Comparison of ENCODE assay signal across 25 cellular contexts in genomic region chr16:23020084-23020483, GRCh38.
DNase-seq lines count a peak whose midpoint lies in the region; ATAC-seq, FAIRE-seq and TF ChIP-seq lines count a peak whose summit lies in the region.
"Had no signal": no experiment of that assay in that cellular context is flagged by ENCODE, and none has a peak within 500 bp of the region (broad histone marks: within the 10 kb centered on the region; RNA-seq: fewer than 3 reads in every experiment).

No MANE protein-coding gene starts in this region.

- H3K79me2 ChIP-seq in K562 (ENCODE audit: control insufficient read depth, insufficient read depth, low read length): no peaks in the 10 kb centered on the region

- H3K4me2 ChIP-seq in K562 (ENCODE audit: insufficient read depth, low read length): peak overlapping the region; percentile 56
- H3K4me2 ChIP-seq: GM23338, PC-9 had no signal

- no peaks in the 10 kb centered on the region for H3K4me1 ChIP-seq in K562 (replicated peaks in 1 of 2; ENCODE audit: control insufficient read depth in 2 of 2, insufficient read depth in 2 of 2, low read length in 2 of 2)

- ATAC-seq in K562: peak; percentile 93
- no peak for ATAC-seq in HG03196 (IDR thresholded peaks at IDR 0.05; ENCODE audit: unreplicated experiment)
- no peak for ATAC-seq in GM21786 (IDR thresholded peaks at IDR 0.05; ENCODE audit: unreplicated experiment)
- no peak for ATAC-seq in CD4-positive, alpha-beta T cell (ENCODE audit: poor library complexity)
- ATAC-seq: GM23338, T-cell had no signal

- no peaks in the 10 kb centered on the region for H3K36me3 ChIP-seq in K562 (ENCODE audit: control insufficient read depth, insufficient read depth, low read length)

- H2AFZ ChIP-seq in K562 (ENCODE audit: low read depth, low read length): peak overlapping the region; percentile 64
- H2AFZ ChIP-seq: GM23338, PC-9 had no signal

- H4K20me1 ChIP-seq in K562 (replicated peaks; ENCODE audit: control insufficient read depth, insufficient read depth, low read length): no peaks in the 10 kb centered on the region

- H3K27ac ChIP-seq in K562 (ENCODE audit: extremely low read depth, low read depth, low read length): no peak overlapping the region
- no peak overlapping the region for H3K27ac ChIP-seq in CD4-positive, alpha-beta T cell (ENCODE audit: low read depth, low read length)
- H3K27ac ChIP-seq: 22Rv1, PC-9, RWPE1 had no signal

- H3K27me3 Mint-ChIP-seq in CD4-positive, alpha-beta T cell: peaks cover 28% of the 10 kb centered on the region

- H3K4me1 Mint-ChIP-seq in CD4-positive, alpha-beta T cell (ENCODE audit: low read depth): no peaks in the 10 kb centered on the region
- H3K4me1 Mint-ChIP-seq: CD8-positive, alpha-beta memory T cell; GM23338; T-cell had no signal

- no peaks in the 10 kb centered on the region for H3K9me1 ChIP-seq in K562 (ENCODE audit: control insufficient read depth, insufficient read depth, low read length)

- in situ Hi-C loops in K562 (cut with MboI): no loop called here

- POLR2A ChIA-PET in K562 (lab: Yijun Ruan, JAX): interaction anchor here (0.8 kb wide), 1 partner anchor 125 kb away, joined by 3 read pairs; no protein-coding TSS in a partner anchor
- POLR2A ChIA-PET in CD4-positive, alpha-beta T cell (lab: Charles Lee): no interaction called here

- TF ChIP-seq EP300 in K562 (IDR thresholded peaks at IDR 0.05; ENCODE audit: low read length): no peak

- no peaks in the 10 kb centered on the region for H3K36me3 Mint-ChIP-seq in CD4-positive, alpha-beta T cell (ENCODE audit: low read depth)
- H3K36me3 Mint-ChIP-seq: CD8-positive, alpha-beta memory T cell; T-cell had no signal

- CTCF ChIA-PET in K562 (lab: Yijun Ruan, JAX; ENCODE audit: low intra/inter-chr PET ratio): no interaction called here
- CTCF ChIA-PET in CD4-positive, alpha-beta T cell (lab: Charles Lee): no interaction called here

- H3K27ac Mint-ChIP-seq in CD4-positive, alpha-beta T cell: no peak overlapping the region
- H3K27ac Mint-ChIP-seq: CD8-positive, alpha-beta memory T cell; GM23338; T-helper 2 cell treated with Interferon-gamma antibody and Interleukin-4, amounts not matched to agents 5 μg/mL and 100 μg/mL, for 36 hours had no signal

- H3K9ac ChIP-seq in K562 (ENCODE audit: insufficient read depth in 1 of 2, low read depth in 2 of 2, low read length in 2 of 2): no peak overlapping the region

- TF ChIP-seq RAD21 in K562 (CRISPR knock-in tag; conservative IDR thresholded peaks at IDR 0.05 in 1 of 2, IDR thresholded peaks at IDR 0.05 in 1 of 2): no peak

- DNase-seq in NCI-H1694 (lab: John Stamatoyannopoulos, UW) (peak; percentile 2), NCI-H1694 treated with DMSO at 0.1 percent for 48 hours (lab: John Stamatoyannopoulos, UW) (no peak), Daoy (ENCODE audit: low read depth) (peak; percentile 6), M059J (ENCODE audit: low read depth) (peak; percentile 3), K562 (ENCODE audit: extremely low read depth in 1 of 4, low spot score in 3 of 4) (peak; percentile 26 to 64 (median 44))
- no peak for DNase-seq in CD4-positive, alpha-beta T cell
- DNase-seq: AML-193; C1 segment of cervical spinal cord; Calu3; CD8-positive, alpha-beta memory T cell; DMS79; HCEC 1CT; NCI-H1048; NCI-H1417 treated with DMSO at 0.1 percent for 48 hours; NCI-H2029 treated with DMSO at 0.1 percent for 48 hours; NCI-H69; PC-9; SIG-M5; T-cell had no signal

- WGBS in K562 (ENCODE audit: insufficient coverage, low coverage, missing lambda C conversion rate): 0% methylated on average over 3 of the region's 3 CpGs

- H3K4me3 Mint-ChIP-seq in CD4-positive, alpha-beta T cell: no peak overlapping the region
- H3K4me3 Mint-ChIP-seq: CD8-positive, alpha-beta memory T cell; GM23338; T-cell; T-helper 2 cell treated with Interferon-gamma antibody and Interleukin-4, amounts not matched to agents 5 μg/mL and 100 μg/mL, for 36 hours had no signal

- H3K9me3 Mint-ChIP-seq in CD4-positive, alpha-beta T cell: no peaks in the 10 kb centered on the region
- H3K9me3 Mint-ChIP-seq: CD8-positive, alpha-beta memory T cell; GM23338; T-helper 2 cell treated with Interferon-gamma antibody and Interleukin-4, amounts not matched to agents 5 μg/mL and 100 μg/mL, for 36 hours had no signal

- intact Hi-C loops in K562 (cut with micrococcal nuclease): no loop called here
- intact Hi-C loops in CD4-positive, alpha-beta T cell (cut with DNase I, micrococcal nuclease): no loop called here

- FAIRE-seq in K562 (lab: Jason Lieb, UNC): peak; percentile 77

- TF ChIP-seq CTCF in K562 (IDR thresholded peaks at IDR 0.05 in 2 of 3, conservative IDR thresholded peaks at IDR 0.05 in 1 of 3; ENCODE audit: insufficient read depth in 2 of 3, low read depth in 1 of 3, low read length in 3 of 3): no peak
- TF ChIP-seq CTCF in CD4-positive, alpha-beta T cell (IDR thresholded peaks at IDR 0.05): no peak

- no peaks in the 10 kb centered on the region for H3K9me3 ChIP-seq in K562 (replicated peaks; ENCODE audit: control insufficient read depth, insufficient read depth, low read depth, low read length)
- H3K9me3 ChIP-seq in CD4-positive, alpha-beta T cell (ENCODE audit: control insufficient read depth, low read length): no peaks in the 10 kb centered on the region

- TF ChIP-seq POLR2A in K562 (conservative IDR thresholded peaks at IDR 0.05): no peak

- no peak overlapping the region for H3K4me3 ChIP-seq in K562
- H3K4me3 ChIP-seq: GM23338, PC-9 had no signal

- H3K27me3 ChIP-seq in K562 (ENCODE audit: control insufficient read depth in 2 of 2, insufficient read depth in 2 of 2, low read length in 2 of 2): peaks cover 0 to 4% of the 10 kb centered on the region in 2 experiments; a peak in 1 of 5 replicates
- no peaks in the 10 kb centered on the region for H3K27me3 ChIP-seq in CD4-positive, alpha-beta T cell (ENCODE audit: control insufficient read depth, insufficient read depth, low read length)

- BruUV-seq in K562 (replicated peaks; lab: Mats Ljungman, UMichigan): no TSS peak

TF ChIP-seq in K562, 482 proteins besides CTCF, POLR2A, EP300 and RAD21 (continues in another document):
- TF ChIP-seq ZNF124 (CRISPR knock-in tag; IDR thresholded peaks at IDR 0.05) (no peak), USF2 (CRISPR knock-in tag; IDR thresholded peaks at IDR 0.05) (peak; percentile 87), ATF4 (CRISPR knock-in tag; IDR thresholded peaks at IDR 0.05) (no peak), ZFP30 (CRISPR knock-in tag; IDR thresholded peaks at IDR 0.05; ENCODE audit: borderline replicate concordance) (no peak), ATF1 (CRISPR knock-in tag; IDR thresholded peaks at IDR 0.05) (no peak), ATF1 (tag; IDR thresholded peaks at IDR 0.05) (no peak), ID3 (CRISPR knock-in tag; IDR thresholded peaks at IDR 0.05) (no peak), ID3 (tag; IDR thresholded peaks at IDR 0.05) (no peak), ETS2 (tag; IDR thresholded peaks at IDR 0.05; ENCODE audit: borderline replicate concordance, poor library complexity, severe bottlenecking) (no peak), LARP7 (IDR thresholded peaks at IDR 0.05) (no peak), ZFP1 (CRISPR knock-in tag; IDR thresholded peaks at IDR 0.05) (no peak), ZNF780A (CRISPR knock-in tag; IDR thresholded peaks at IDR 0.05) (no peak), ZBTB11 (CRISPR knock-in tag; IDR thresholded peaks at IDR 0.05) (no peak)

Comparison
In these comparisons a context has a peak if more than half of its experiments do, and no peak if none do; other contexts are left out.
1. DNase-seq: peak in NCI-H1694 (single experiment), Daoy (single experiment), M059J (single experiment) and K562 (4 of 4); none in NCI-H1694 treated with DMSO at 0.1 percent for 48 hours (single experiment) and CD4-positive, alpha-beta T cell (0 of 10).